8 cellular contexts compared by ENCODE assay signal in the genomic region with DNA sequence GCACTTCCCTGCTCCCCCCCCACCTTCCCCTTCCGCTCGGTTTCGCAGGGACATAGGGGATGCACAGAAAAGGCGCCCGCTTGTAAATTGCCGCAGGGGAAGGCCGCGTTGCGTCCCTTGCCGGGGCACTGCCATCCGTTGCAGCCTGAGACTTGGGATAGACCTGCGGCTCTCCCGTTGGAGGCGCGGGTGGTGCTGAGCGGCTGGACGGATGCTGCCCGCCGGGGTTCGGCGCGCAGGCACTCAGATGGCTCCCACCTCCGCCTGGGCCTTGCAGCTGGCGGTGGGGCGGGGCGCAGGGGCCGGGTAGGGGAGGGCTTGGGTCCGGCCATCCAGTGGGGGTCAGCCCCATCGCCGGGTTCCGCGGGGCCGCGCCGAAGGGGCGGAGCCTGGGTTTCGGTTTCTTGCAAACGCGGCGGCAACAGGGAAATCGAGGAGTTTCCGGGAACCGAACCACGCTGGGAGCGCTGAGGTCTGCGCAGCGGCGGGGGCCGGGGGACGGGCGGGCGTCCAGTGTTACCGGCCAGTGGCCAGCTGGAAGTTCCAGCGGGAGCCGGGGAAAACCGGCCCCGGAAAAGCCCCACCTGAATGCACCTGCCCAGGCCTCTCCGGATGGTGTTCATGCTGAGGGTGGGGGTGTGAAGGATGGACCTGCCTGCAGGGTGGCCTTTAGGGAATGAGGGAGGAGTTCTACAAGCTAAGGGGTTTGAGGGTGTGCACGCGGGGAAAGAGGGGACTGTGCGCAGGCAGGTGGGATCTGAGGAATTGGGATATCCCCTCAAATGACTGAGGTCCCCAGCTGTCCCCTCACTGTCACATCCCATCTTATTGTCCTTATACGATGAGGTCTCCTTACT. TPM values are rescaled to one million over a fixed set of nuclear protein-coding genes. Genes with fewer than 3 reads are reported as not detected.
DNase-seq lines count a peak whose midpoint lies in the region; TF ChIP-seq lines count a peak whose summit lies in the region.

No MANE protein-coding gene starts in this region.

- no peaks in the 10 kb centered on the region for H3K27me3 ChIP-seq in liver (ENCODE audit: control insufficient read depth in 4 of 4, insufficient read depth in 4 of 4, low read length in 3 of 4)

- H3K27ac ChIP-seq in liver (ENCODE audit: low read depth in 1 of 2, low read length in 2 of 2) = peak overlapping the region; percentile 96 to 97

- H3K36me3 ChIP-seq in liver (ENCODE audit: control insufficient read depth in 4 of 4, insufficient read depth in 3 of 4, low read depth in 1 of 4, low read length in 3 of 4) = no peaks in the 10 kb centered on the region

- CTCF ChIA-PET in HEK293T (lab: Yijun Ruan, JAX) = interaction anchor here (0.7 to 1.4 kb wide), 4 partner anchors 9 to 259 kb away, joined by 3 to 5 read pairs (median 4); no protein-coding TSS in a partner anchor

- 1% methylated on average over 62 of the region's 62 CpGs for WGBS in liver

- peak overlapping the region; percentile 76 to 92 (median 77) for H3K4me3 ChIP-seq in liver (ENCODE audit: low read depth in 1 of 3, low read length in 3 of 3)

- peak; percentile 33 for DNase-seq in NCI-H345 (lab: John Stamatoyannopoulos, UW)
- no peak for DNase-seq in NCI-H345 treated with DMSO at 0.1 percent for 48 hours (lab: John Stamatoyannopoulos, UW; ENCODE audit: unreplicated experiment)
- DNase-seq in HEK293T (ENCODE audit: extremely low spot score) = peak; percentile 48
- peak; percentile 35 for DNase-seq in NCI-H1048 (lab: John Stamatoyannopoulos, UW)
- peak; percentile 71 to 78 for DNase-seq in activated CD4-positive, alpha-beta T cell treated with anti-CD3 and anti-CD28 coated beads for 4 hours
- DNase-seq in ecto neural progenitor cell (ENCODE audit: low spot score) = peak; percentile 93
- peak; percentile 62 to 68 (median 68) for DNase-seq in stimulated activated CD4-positive, alpha-beta T cell treated with anti-CD3 and anti-CD28 coated beads, TNF-alpha, amount 100 ng/mL, for 4 hours (ENCODE audit: low read depth in 3 of 3)

- H3K4me1 ChIP-seq in liver (ENCODE audit: control insufficient read depth in 4 of 4, insufficient read depth in 4 of 4, low read length in 3 of 4) = peaks cover 19 to 74% (median 60%) of the 10 kb centered on the region in 4 donors

- POLR2A ChIA-PET in HEK293T (lab: Yijun Ruan, JAX) = interaction anchor here (0.6 to 2.5 kb wide), 16 partner anchors 8 to 224 kb away, joined by 3 to 15 read pairs (median 5); a partner anchor contains a TSS

- peak in 1 of 2 donors; percentile 21 for TF ChIP-seq RAD21 in liver (IDR thresholded peaks at IDR 0.05)

- H3K9me3 ChIP-seq in liver (ENCODE audit: control insufficient read depth in 4 of 4, low read length in 3 of 4) = no peaks in the 10 kb centered on the region

- no peak for TF ChIP-seq CTCF in liver (IDR thresholded peaks at IDR 0.05; ENCODE audit: low read depth, low read length, missing input control)

- peak overlapping the region; percentile 42 to 63 for H3K9ac ChIP-seq in liver (ENCODE audit: low read depth in 1 of 2, low read length in 2 of 2)

TF ChIP-seq in HEK293T, 16 proteins besides CTCF, POLR2A, EP300 and RAD21:
- TF ChIP-seq L3MBTL2 (conservative IDR thresholded peaks at IDR 0.05) (0 out of 2 replicates have a peak, but pooled peaks have one; percentile 16), LEF1 (IDR thresholded peaks at IDR 0.05; ENCODE audit: borderline replicate concordance) (no peak)

TF ChIP-seq in liver, 16 proteins besides CTCF, POLR2A, EP300 and RAD21:
- TF ChIP-seq RXRA (IDR thresholded peaks at IDR 0.05) (peak in 1 of 2 donors; percentile 37), FOXA1 (IDR thresholded peaks at IDR 0.05) (no peak), SP1 (IDR thresholded peaks at IDR 0.05) (peak; percentile 33), TAF1 (conservative IDR thresholded peaks at IDR 0.05) (no peak), HNF4G (IDR thresholded peaks at IDR 0.05) (no peak), HNF4A (conservative IDR thresholded peaks at IDR 0.05) (peak in 1 of 2 donors; percentile 38), JUND (IDR thresholded peaks at IDR 0.05) (no peak), EGR1 (IDR thresholded peaks at IDR 0.05; ENCODE audit: low read depth in 2 of 2) (peak in 1 of 2 donors; percentile 84), YY1 (IDR thresholded peaks at IDR 0.05) (peak; percentile 57)
- TF ChIP-seq, protein P1, sequence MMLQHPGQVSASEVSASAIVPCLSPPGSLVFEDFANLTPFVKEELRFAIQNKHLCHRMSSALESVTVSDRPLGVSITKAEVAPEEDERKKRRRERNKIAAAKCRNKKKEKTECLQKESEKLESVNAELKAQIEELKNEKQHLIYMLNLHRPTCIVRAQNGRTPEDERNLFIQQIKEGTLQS (IDR thresholded peaks at IDR 0.05) = no peak
- TF ChIP-seq, protein P2, sequence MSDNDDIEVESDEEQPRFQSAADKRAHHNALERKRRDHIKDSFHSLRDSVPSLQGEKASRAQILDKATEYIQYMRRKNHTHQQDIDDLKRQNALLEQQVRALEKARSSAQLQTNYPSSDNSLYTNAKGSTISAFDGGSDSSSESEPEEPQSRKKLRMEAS (IDR thresholded peaks at IDR 0.05) = peak; percentile 31

RNA-seq across cellular contexts. Expression of a gene that starts 6.3 kb away (rescaled TPM):
- total RNA-seq in liver = 10 to 100 TPM in 1 of 2 donors, 1 to 10 TPM in 1; 9.5 to 42.6 TPM
- polyA plus RNA-seq in liver = 10 to 100 TPM; 22.1 to 27.3 TPM

RNA-seq across cellular contexts. Expression of a gene that starts 46.5 kb away (rescaled TPM):
- total RNA-seq in liver = not detected
- polyA plus RNA-seq in liver = not detected

RNA-seq across cellular contexts. Expression of a gene that starts 59.9 kb away (rescaled TPM):
- total RNA-seq in liver = 10 to 100 TPM; 12.5 to 18.7 TPM
- polyA plus RNA-seq in liver = 10 to 100 TPM in 1 of 2 donors, 1 to 10 TPM in 1; 6.1 to 17.3 TPM
